In genomic region chr3:12967751-12968209, GRCh38 we compare ENCODE assay signal across 8 cellular contexts.
DNase-seq lines count a peak whose midpoint lies in the region; ATAC-seq and TF ChIP-seq lines count a peak whose summit lies in the region.

No MANE protein-coding gene starts in this region.

- peak; percentile 71 for DNase-seq in AG09319 (ENCODE audit: extremely low read depth, low read depth)
- DNase-seq in SK-N-DZ (ENCODE audit: low spot score), result peak; percentile 87
- DNase-seq in activated naive CD4-positive, alpha-beta T cell treated with Interleukin-2 at 50 U/mL for 16 hours, result peak; percentile 87
- peak; percentile 85 for DNase-seq in occipital lobe (lab: John Stamatoyannopoulos, UW)
- DNase-seq in stromal cell of bone marrow (ENCODE audit: low read depth), result peak; percentile 72

- TF ChIP-seq POLR2A in gastroesophageal sphincter (IDR thresholded peaks at IDR 0.05), result no peak

- TF ChIP-seq CTCF in AG09319 (IDR thresholded peaks at IDR 0.05; ENCODE audit: low read depth, low read length), result no peak
- no peak for TF ChIP-seq CTCF in gastroesophageal sphincter (IDR thresholded peaks at IDR 0.05)

- ATAC-seq in GM19397 (IDR thresholded peaks at IDR 0.05; ENCODE audit: unreplicated experiment), result peak; percentile 72
- peak; percentile 70 for ATAC-seq in HG03520 (IDR thresholded peaks at IDR 0.05; ENCODE audit: unreplicated experiment)
- peak; percentile 89 for ATAC-seq in gastroesophageal sphincter

- peak overlapping the region in 3 of 4 donors; percentile 86 to 89 (median 89) for H3K27ac ChIP-seq in gastroesophageal sphincter

- H3K9me3 ChIP-seq in gastroesophageal sphincter, result no peaks in the 10 kb centered on the region

- H3K4me1 ChIP-seq in gastroesophageal sphincter, result peaks cover 0 to 69% (median 51%) of the 10 kb centered on the region in 3 donors

- 0% methylated on average over 2 of the region's 40 CpGs; no CpG with 5 or more reads in 1 of the 2 donors for WGBS in gastroesophageal sphincter (ENCODE audit: low coverage in 1 of 2), 2 donors

- TF ChIP-seq EP300 in gastroesophageal sphincter (IDR thresholded peaks at IDR 0.05), result no peak

- peak overlapping the region; percentile 92 to 96 for H3K4me3 ChIP-seq in gastroesophageal sphincter

- no peaks in the 10 kb centered on the region for H3K27me3 ChIP-seq in gastroesophageal sphincter

- H3K36me3 ChIP-seq in gastroesophageal sphincter, result no peaks in the 10 kb centered on the region

Comparison
In these comparisons a context has a peak if more than half of its experiments do, and no peak if none do; other contexts are left out.
1. Peak in every context shown above with its lines: DNase-seq, ATAC-seq, H3K4me3 ChIP-seq and H3K27ac ChIP-seq.